ENCODE assay signal across 8 cellular contexts in genomic region chr1:211577826-211578639, GRCh38.
DNase-seq lines count a peak whose midpoint lies in the region; ATAC-seq lines count a peak whose summit lies in the region.

No MANE protein-coding gene starts in this region.

- ATAC-seq in HG02870 (IDR thresholded peaks at IDR 0.05; ENCODE audit: unreplicated experiment) = peak; percentile 36
- ATAC-seq in activated CD4-positive, CD25-positive, alpha-beta regulatory T cell treated with anti-CD3 and anti-CD28 coated beads, Interleukin-2, amount 50 U/mL, for 24 hours = peak; percentile 47 to 53

- DNase-seq in SIG-M5 treated with dmso at 0.1 percent for 504 hours (lab: John Stamatoyannopoulos, UW; ENCODE audit: unreplicated experiment) (peak; percentile 76), SIG-M5 (lab: John Stamatoyannopoulos, UW) (no peak), NCI-H2107 (lab: John Stamatoyannopoulos, UW) (peak; percentile 45), cerebellar cortex (ENCODE audit: low spot score) (peak; percentile 52), kidney tubule cell (ENCODE audit: low spot score) (peak; percentile 77)
- DNase-seq in stimulated activated CD4-positive, alpha-beta T cell treated with anti-CD3 and anti-CD28 coated beads, Interleukin-1b, Interleukin-23, amount 100 ng/mL, for 4 hours (ENCODE audit: low read depth in 2 of 2) = peak; percentile 63
